ENCODE assay signal across 9 cellular contexts in the genomic region with DNA sequence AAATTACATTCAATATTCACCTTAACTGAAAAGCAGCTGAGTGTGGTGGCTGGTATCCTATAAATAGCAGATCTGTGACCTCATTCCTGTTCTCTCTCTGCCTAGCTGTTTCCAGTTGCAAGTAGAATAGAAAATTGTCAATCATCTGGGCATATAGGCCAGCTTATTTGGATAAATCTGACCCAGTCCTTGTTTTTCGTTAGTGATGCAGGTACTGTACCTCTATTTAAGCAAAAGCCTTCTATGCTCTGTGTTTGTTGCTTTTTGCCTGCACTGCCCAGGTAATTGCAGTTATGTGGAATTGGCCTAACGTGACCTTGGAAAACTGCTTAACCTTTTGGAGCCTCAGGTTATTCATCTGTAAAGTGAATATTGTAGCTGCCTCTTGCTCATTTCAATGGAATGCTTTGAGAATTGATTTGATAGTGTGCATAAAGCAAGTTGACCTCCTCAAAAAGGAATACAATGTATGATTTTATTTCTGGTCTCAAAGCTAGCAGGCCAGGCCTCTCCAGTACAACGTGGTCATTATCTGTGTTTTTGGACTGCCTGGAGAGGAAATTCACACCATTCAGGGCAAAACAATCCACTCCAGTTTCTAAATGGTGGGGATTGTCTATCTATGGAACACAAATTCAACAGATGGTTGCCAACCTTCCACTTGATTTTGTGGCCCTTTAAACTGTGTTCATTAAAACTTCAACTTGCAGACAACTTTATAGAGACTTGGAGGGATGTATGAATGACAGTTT.
DNase-seq lines count a peak whose midpoint lies in the region; ATAC-seq and TF ChIP-seq lines count a peak whose summit lies in the region.
"Had no signal": no experiment of that assay in that cellular context is flagged by ENCODE, and none has a peak within 500 bp of the region (broad histone marks: within the 10 kb centered on the region; RNA-seq: fewer than 3 reads in every experiment).

No MANE protein-coding gene starts in this region.

- no peaks in the 10 kb centered on the region for H3K27me3 Mint-ChIP-seq in type B pancreatic cell

- peak overlapping the region; percentile 43 to 72 for H3K27ac ChIP-seq in right atrium auricular region

- no peaks in the 10 kb centered on the region for H3K27me3 ChIP-seq in right atrium auricular region

- in situ Hi-C loops in SK-MEL-5 (cut with HindIII; ENCODE audit: low pct_unique_long_range_greater_than_20kb, low sequenced_read_pairs), result no loop called here

- H3K9me3 ChIP-seq in right atrium auricular region, result no peaks in the 10 kb centered on the region

- DNase-seq in NOMO-1 treated with DMSO at 0.1 percent for 48 hours (lab: John Stamatoyannopoulos, UW; ENCODE audit: unreplicated experiment), result peak; percentile 27
- no peak for DNase-seq in NOMO-1 treated with dmso at 0.1 percent for 144 hours (lab: John Stamatoyannopoulos, UW; ENCODE audit: unreplicated experiment)
- DNase-seq in SK-MEL-5 (ENCODE audit: low read depth, low spot score), result peak; percentile 93
- DNase-seq in right atrium auricular region (ENCODE audit: low spot score), result no peak
- DNase-seq in type B pancreatic cell (ENCODE audit: extremely low spot score, unreplicated experiment), result no peak
- no peak for DNase-seq in stimulated activated CD4-positive, alpha-beta T cell treated with anti-CD3 and anti-CD28 coated beads, Interleukin-4, amount 100 ng/mL, for 24 hours

- no peaks in the 10 kb centered on the region for H3K36me3 Mint-ChIP-seq in type B pancreatic cell

- H3K4me1 ChIP-seq in right atrium auricular region, result peaks cover 0 to 15% of the 10 kb centered on the region in 2 donors

- no peaks in the 10 kb centered on the region for H3K36me3 ChIP-seq in right atrium auricular region

- ATAC-seq in HG03095 (IDR thresholded peaks at IDR 0.05; ENCODE audit: unreplicated experiment) (no peak), HG02852 (IDR thresholded peaks at IDR 0.05; ENCODE audit: unreplicated experiment) (no peak)

- no peak overlapping the region for H3K4me3 Mint-ChIP-seq in type B pancreatic cell
- H3K4me3 Mint-ChIP-seq: central memory CD8-positive, alpha-beta T cell had no signal

- TF ChIP-seq CTCF in right atrium auricular region (IDR thresholded peaks at IDR 0.05) (no peak), type B pancreatic cell (conservative IDR thresholded peaks at IDR 0.05) (no peak)

- peaks cover 49% of the 10 kb centered on the region for H3K4me1 Mint-ChIP-seq in type B pancreatic cell (ENCODE audit: unreplicated experiment)
- H3K4me1 Mint-ChIP-seq: central memory CD8-positive, alpha-beta T cell had no signal

- no peaks in the 10 kb centered on the region for H3K9me3 Mint-ChIP-seq in type B pancreatic cell
- H3K9me3 Mint-ChIP-seq: central memory CD8-positive, alpha-beta T cell had no signal

- H3K27ac Mint-ChIP-seq in type B pancreatic cell, result peak overlapping the region; percentile 51

- no peak overlapping the region for H3K4me3 ChIP-seq in right atrium auricular region

Comparison
In these comparisons a context has a peak if more than half of its experiments do, and no peak if none do; other contexts are left out.
1. DNase-seq: peak in NOMO-1 treated with DMSO at 0.1 percent for 48 hours (single experiment) and SK-MEL-5 (single experiment); none in NOMO-1 treated with dmso at 0.1 percent for 144 hours (single experiment), right atrium auricular region (single experiment), type B pancreatic cell (single experiment) and stimulated activated CD4-positive, alpha-beta T cell treated with anti-CD3 and anti-CD28 coated beads, Interleukin-4, amount 100 ng/mL, for 24 hours (single experiment).